1 cellular context compared by ENCODE assay signal in genomic region chr12:21502164-21502496, GRCh38.
TF ChIP-seq lines count a peak whose summit lies in the region.

No MANE protein-coding gene starts in this region.

TF ChIP-seq in GM23338, 12 proteins besides CTCF, POLR2A, EP300 and RAD21 (continued from another document):
- TF ChIP-seq, protein P1, sequence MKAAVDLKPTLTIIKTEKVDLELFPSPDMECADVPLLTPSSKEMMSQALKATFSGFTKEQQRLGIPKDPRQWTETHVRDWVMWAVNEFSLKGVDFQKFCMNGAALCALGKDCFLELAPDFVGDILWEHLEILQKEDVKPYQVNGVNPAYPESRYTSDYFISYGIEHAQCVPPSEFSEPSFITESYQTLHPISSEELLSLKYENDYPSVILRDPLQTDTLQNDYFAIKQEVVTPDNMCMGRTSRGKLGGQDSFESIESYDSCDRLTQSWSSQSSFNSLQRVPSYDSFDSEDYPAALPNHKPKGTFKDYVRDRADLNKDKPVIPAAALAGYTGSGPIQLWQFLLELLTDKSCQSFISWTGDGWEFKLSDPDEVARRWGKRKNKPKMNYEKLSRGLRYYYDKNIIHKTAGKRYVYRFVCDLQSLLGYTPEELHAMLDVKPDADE (IDR thresholded peaks at IDR 0.05): no peak
- no peak for TF ChIP-seq ZNF114 (CRISPR knock-in tag; IDR thresholded peaks at IDR 0.05)
- no peak for TF ChIP-seq CREB1 (CRISPR knock-in tag; IDR thresholded peaks at IDR 0.05; ENCODE audit: low read depth)
- no peak for TF ChIP-seq EZH2 (IDR thresholded peaks at IDR 0.05; ENCODE audit: low read depth, unreplicated experiment)
- TF ChIP-seq, protein P2, sequence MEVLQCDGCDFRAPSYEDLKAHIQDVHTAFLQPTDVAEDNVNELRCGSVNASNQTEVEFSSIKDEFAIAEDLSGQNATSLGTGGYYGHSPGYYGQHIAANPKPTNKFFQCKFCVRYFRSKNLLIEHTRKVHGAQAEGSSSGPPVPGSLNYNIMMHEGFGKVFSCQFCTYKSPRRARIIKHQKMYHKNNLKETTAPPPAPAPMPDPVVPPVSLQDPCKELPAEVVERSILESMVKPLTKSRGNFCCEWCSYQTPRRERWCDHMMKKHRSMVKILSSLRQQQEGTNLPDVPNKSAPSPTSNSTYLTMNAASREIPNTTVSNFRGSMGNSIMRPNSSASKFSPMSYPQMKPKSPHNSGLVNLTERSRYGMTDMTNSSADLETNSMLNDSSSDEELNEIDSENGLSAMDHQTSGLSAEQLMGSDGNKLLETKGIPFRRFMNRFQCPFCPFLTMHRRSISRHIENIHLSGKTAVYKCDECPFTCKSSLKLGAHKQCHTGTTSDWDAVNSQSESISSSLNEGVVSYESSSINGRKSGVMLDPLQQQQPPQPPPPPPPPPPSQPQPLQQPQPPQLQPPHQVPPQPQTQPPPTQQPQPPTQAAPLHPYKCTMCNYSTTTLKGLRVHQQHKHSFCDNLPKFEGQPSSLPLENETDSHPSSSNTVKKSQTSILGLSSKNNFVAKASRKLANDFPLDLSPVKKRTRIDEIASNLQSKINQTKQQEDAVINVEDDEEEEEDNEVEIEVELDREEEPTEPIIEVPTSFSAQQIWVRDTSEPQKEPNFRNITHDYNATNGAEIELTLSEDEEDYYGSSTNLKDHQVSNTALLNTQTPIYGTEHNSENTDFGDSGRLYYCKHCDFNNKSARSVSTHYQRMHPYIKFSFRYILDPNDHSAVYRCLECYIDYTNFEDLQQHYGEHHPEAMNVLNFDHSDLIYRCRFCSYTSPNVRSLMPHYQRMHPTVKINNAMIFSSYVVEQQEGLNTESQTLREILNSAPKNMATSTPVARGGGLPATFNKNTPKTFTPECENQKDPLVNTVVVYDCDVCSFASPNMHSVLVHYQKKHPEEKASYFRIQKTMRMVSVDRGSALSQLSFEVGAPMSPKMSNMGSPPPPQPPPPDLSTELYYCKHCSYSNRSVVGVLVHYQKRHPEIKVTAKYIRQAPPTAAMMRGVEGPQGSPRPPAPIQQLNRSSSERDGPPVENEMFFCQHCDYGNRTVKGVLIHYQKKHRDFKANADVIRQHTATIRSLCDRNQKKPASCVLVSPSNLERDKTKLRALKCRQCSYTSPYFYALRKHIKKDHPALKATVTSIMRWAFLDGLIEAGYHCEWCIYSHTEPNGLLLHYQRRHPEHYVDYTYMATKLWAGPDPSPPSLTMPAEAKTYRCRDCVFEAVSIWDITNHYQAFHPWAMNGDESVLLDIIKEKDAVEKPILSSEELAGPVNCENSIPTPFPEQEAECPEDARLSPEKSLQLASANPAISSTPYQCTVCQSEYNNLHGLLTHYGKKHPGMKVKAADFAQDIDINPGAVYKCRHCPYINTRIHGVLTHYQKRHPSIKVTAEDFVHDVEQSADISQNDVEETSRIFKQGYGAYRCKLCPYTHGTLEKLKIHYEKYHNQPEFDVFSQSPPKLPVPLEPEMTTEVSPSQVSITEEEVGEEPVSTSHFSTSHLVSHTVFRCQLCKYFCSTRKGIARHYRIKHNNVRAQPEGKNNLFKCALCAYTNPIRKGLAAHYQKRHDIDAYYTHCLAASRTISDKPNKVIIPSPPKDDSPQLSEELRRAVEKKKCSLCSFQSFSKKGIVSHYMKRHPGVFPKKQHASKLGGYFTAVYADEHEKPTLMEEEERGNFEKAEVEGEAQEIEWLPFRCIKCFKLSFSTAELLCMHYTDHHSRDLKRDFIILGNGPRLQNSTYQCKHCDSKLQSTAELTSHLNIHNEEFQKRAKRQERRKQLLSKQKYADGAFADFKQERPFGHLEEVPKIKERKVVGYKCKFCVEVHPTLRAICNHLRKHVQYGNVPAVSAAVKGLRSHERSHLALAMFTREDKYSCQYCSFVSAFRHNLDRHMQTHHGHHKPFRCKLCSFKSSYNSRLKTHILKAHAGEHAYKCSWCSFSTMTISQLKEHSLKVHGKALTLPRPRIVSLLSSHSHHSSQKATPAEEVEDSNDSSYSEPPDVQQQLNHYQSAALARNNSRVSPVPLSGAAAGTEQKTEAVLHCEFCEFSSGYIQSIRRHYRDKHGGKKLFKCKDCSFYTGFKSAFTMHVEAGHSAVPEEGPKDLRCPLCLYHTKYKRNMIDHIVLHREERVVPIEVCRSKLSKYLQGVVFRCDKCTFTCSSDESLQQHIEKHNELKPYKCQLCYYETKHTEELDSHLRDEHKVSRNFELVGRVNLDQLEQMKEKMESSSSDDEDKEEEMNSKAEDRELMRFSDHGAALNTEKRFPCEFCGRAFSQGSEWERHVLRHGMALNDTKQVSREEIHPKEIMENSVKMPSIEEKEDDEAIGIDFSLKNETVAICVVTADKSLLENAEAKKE (CRISPR knock-in tag; IDR thresholded peaks at IDR 0.05): no peak
